Comparison of ENCODE assay signal across 15 cellular contexts in genomic region chr1:3126756-3127718, GRCh38. TPM values are rescaled to one million over a fixed set of nuclear protein-coding genes. Genes with fewer than 3 reads are reported as not detected.
DNase-seq lines count a peak whose midpoint lies in the region; ATAC-seq, FAIRE-seq and TF ChIP-seq lines count a peak whose summit lies in the region.
"Had no signal": no experiment of that assay in that cellular context is flagged by ENCODE, and none has a peak within 500 bp of the region (broad histone marks: within the 10 kb centered on the region; RNA-seq: fewer than 3 reads in every experiment).

No MANE protein-coding gene starts in this region.

- H3K27me3 ChIP-seq in liver (ENCODE audit: control insufficient read depth in 4 of 4, insufficient read depth in 4 of 4, low read length in 3 of 4) (no peaks in the 10 kb centered on the region), HepG2 (ENCODE audit: control insufficient read depth in 1 of 2, insufficient read depth in 2 of 2, low read length in 2 of 2) (peaks cover 8 to 12% of the 10 kb centered on the region in 2 experiments; a peak in 1 of 5 replicates), psoas muscle (ENCODE audit: insufficient read depth in 3 of 3, low read length in 2 of 3) (peaks cover 0 to 4% (median 0%) of the 10 kb centered on the region in 3 donors), suprapubic skin (peaks cover 24% of the 10 kb centered on the region)
- H3K27me3 ChIP-seq: MG63 had no signal

- POLR2A ChIA-PET in HepG2 (lab: Yijun Ruan, JAX), result interaction anchor here (1.0 kb wide), 1 partner anchor 8 kb away, joined by 4 read pairs; no protein-coding TSS in a partner anchor

- TF ChIP-seq CTCF in liver (IDR thresholded peaks at IDR 0.05; ENCODE audit: low read depth, low read length, missing input control) (no peak), HepG2 (CRISPR knock-in tag; IDR thresholded peaks at IDR 0.05) (no peak), psoas muscle (IDR thresholded peaks at IDR 0.05) (no peak), suprapubic skin (IDR thresholded peaks at IDR 0.05) (no peak)

- H3K4me1 ChIP-seq in liver (ENCODE audit: control insufficient read depth in 4 of 4, insufficient read depth in 4 of 4, low read length in 3 of 4), result peaks cover 13 to 31% (median 30%) of the 10 kb centered on the region in 4 donors
- peaks cover 38% of the 10 kb centered on the region for H3K4me1 ChIP-seq in HepG2 (ENCODE audit: insufficient read depth, low read length)
- peaks cover 17% of the 10 kb centered on the region for H3K4me1 ChIP-seq in psoas muscle
- H3K4me1 ChIP-seq in suprapubic skin, result no peaks in the 10 kb centered on the region
- H3K4me1 ChIP-seq: A549 had no signal

- FAIRE-seq in HepG2 (lab: Jason Lieb, UNC), result no peak
- FAIRE-seq: A549, endometrium had no signal

- 84% methylated on average over 29 of the region's 29 CpGs for WGBS in liver
- WGBS in HepG2 (ENCODE audit: low lambda C conversion rate), result 62% methylated on average over 23 of the region's 29 CpGs
- WGBS in psoas muscle, 3 donors, result 37 to 49% (median 37%) methylated on average over 29 of the region's 29 CpGs
- 53% methylated on average over 21 of the region's 29 CpGs for WGBS in suprapubic skin

- no peak for TF ChIP-seq POLR2A in HepG2 (IDR thresholded peaks at IDR 0.05; ENCODE audit: insufficient read depth in 1 of 2, low read depth in 2 of 2, low read length in 2 of 2)
- TF ChIP-seq POLR2A in suprapubic skin (IDR thresholded peaks at IDR 0.05), result no peak

- intact Hi-C loops in HepG2 (cut with micrococcal nuclease; ENCODE audit: unreplicated experiment) (no loop called here), left ventricle myocardium superior (cut with micrococcal nuclease) (no loop called here), psoas muscle (cut with DNase I) (loop anchor here in 1 of 2 donors (5.0 kb wide), 1 partner anchor 140 kb away; no protein-coding TSS in a partner anchor)

- H3K9ac ChIP-seq in liver (ENCODE audit: low read depth in 1 of 2, low read length in 2 of 2) (no peak overlapping the region), HepG2 (ENCODE audit: insufficient read depth, low read depth, low read length) (no peak overlapping the region)

- peak overlapping the region in 1 of 2 donors; percentile 25 for H3K27ac ChIP-seq in liver (ENCODE audit: low read depth in 1 of 2, low read length in 2 of 2)
- H3K27ac ChIP-seq in HepG2 (ENCODE audit: extremely low read length, insufficient read depth, low read length), result no peak overlapping the region
- H3K27ac ChIP-seq in psoas muscle, result peak overlapping the region; percentile 20
- H3K27ac ChIP-seq in suprapubic skin, result no peak overlapping the region
- H3K27ac ChIP-seq: A549 had no signal

- ATAC-seq in HepG2, result no peak
- peak; percentile 66 for ATAC-seq in left ventricle myocardium superior
- ATAC-seq in psoas muscle, result peak in 1 of 4 donors; percentile 8
- ATAC-seq: A549; stimulated activated naive CD8-positive, alpha-beta T cell treated with anti-CD3 and anti-CD28 coated beads, Interleukin-15, amount 100 ng/mL, for 72 hours had no signal

- H3K36me3 ChIP-seq in liver (ENCODE audit: control insufficient read depth in 4 of 4, insufficient read depth in 3 of 4, low read depth in 1 of 4, low read length in 3 of 4), result no peaks in the 10 kb centered on the region
- no peaks in the 10 kb centered on the region for H3K36me3 ChIP-seq in HepG2 (replicated peaks in 1 of 2; ENCODE audit: control insufficient read depth in 1 of 2, insufficient read depth in 2 of 2, low read length in 2 of 2)
- H3K36me3 ChIP-seq in psoas muscle (ENCODE audit: insufficient read depth in 1 of 2, low read depth in 1 of 2), result no peaks in the 10 kb centered on the region
- no peaks in the 10 kb centered on the region for H3K36me3 ChIP-seq in suprapubic skin
- H3K36me3 ChIP-seq: MG63 had no signal

- no peak overlapping the region for H2AFZ ChIP-seq in HepG2 (ENCODE audit: low read length)

- DNase-seq in HepG2 (ENCODE audit: low spot score) (no peak), left ventricle myocardium superior (no peak), psoas muscle (no peak), UCSD-AML1 (lab: John Stamatoyannopoulos, UW; ENCODE audit: unreplicated experiment) (no peak), Ammon's horn (ENCODE audit: low spot score) (no peak), suprapubic skin (ENCODE audit: low spot score in 2 of 2) (no peak), NCI-H1105 (lab: John Stamatoyannopoulos, UW) (no peak)
- DNase-seq: activated T-cell treated with anti-CD3 and anti-CD28 coated beads, Interleukin-2, amount 50 U/mL, for 48 hours; mesendoderm; MG63; stimulated activated naive CD8-positive, alpha-beta T cell treated with anti-CD3 and anti-CD28 coated beads, Interleukin-15, amount 100 ng/mL, for 72 hours had no signal

- CTCF ChIA-PET in HepG2 (lab: Yijun Ruan, JAX; ENCODE audit: low intra/inter-chr PET ratio, low total read pairs), result no interaction called here

- BruUV-seq in HepG2 (replicated peaks; lab: Mats Ljungman, UMichigan), result no TSS peak

- in situ Hi-C loops in HepG2 (cut with HindIII; ENCODE audit: extremely low pct_ligation_motif_present, low pct_unique_long_range_greater_than_20kb), result no loop called here

- TF ChIP-seq RAD21 in liver (IDR thresholded peaks at IDR 0.05) (no peak), HepG2 (CRISPR knock-in tag; IDR thresholded peaks at IDR 0.05) (no peak)

- H3K4me3 ChIP-seq in liver (ENCODE audit: low read depth in 1 of 3, low read length in 3 of 3) (no peak overlapping the region), HepG2 (replicated peaks in 1 of 3; ENCODE audit: insufficient read depth in 1 of 3, low read depth in 2 of 3, low read length in 3 of 3) (no peak overlapping the region), psoas muscle (no peak overlapping the region), suprapubic skin (no peak overlapping the region)
- H3K4me3 ChIP-seq: A549, MG63 had no signal

- no peaks in the 10 kb centered on the region for H4K20me1 ChIP-seq in HepG2 (ENCODE audit: insufficient read depth, low read length)

- no peak for TF ChIP-seq EP300 in HepG2 (IDR thresholded peaks at IDR 0.05; ENCODE audit: low read depth in 2 of 2, low read length in 2 of 2)
- no peak for TF ChIP-seq EP300 in HepG2 (CRISPR knock-in tag; IDR thresholded peaks at IDR 0.05; ENCODE audit: borderline replicate concordance)
- TF ChIP-seq EP300 in suprapubic skin (IDR thresholded peaks at IDR 0.05), result no peak

- H3K9me3 ChIP-seq in liver (ENCODE audit: control insufficient read depth in 4 of 4, low read length in 3 of 4), result no peaks in the 10 kb centered on the region
- H3K9me3 ChIP-seq in HepG2 (ENCODE audit: low read length), result no peaks in the 10 kb centered on the region
- H3K9me3 ChIP-seq in psoas muscle, result no peaks in the 10 kb centered on the region
- no peaks in the 10 kb centered on the region for H3K9me3 ChIP-seq in suprapubic skin
- H3K9me3 ChIP-seq: A549, MG63 had no signal

- no peaks in the 10 kb centered on the region for H3K79me2 ChIP-seq in HepG2 (ENCODE audit: insufficient read depth, low read length)

- no peak overlapping the region for H3K4me2 ChIP-seq in HepG2 (ENCODE audit: low read depth, low read length)
- H3K4me2 ChIP-seq: A549 had no signal

TF ChIP-seq in liver, 16 proteins besides CTCF, POLR2A, EP300 and RAD21:
- TF ChIP-seq FOXA1 (IDR thresholded peaks at IDR 0.05) (no peak), NR2F2 (IDR thresholded peaks at IDR 0.05) (peak; percentile 50)

TF ChIP-seq in HepG2, 621 proteins besides CTCF, POLR2A, EP300 and RAD21:
- TF ChIP-seq SPEN (CRISPR knock-in tag; IDR thresholded peaks at IDR 0.05; ENCODE audit: low read depth) (no peak), ZNF777 (CRISPR knock-in tag; IDR thresholded peaks at IDR 0.05) (no peak), HIVEP1 (CRISPR knock-in tag; IDR thresholded peaks at IDR 0.05) (no peak), FOXO1 (CRISPR knock-in tag; IDR thresholded peaks at IDR 0.05) (no peak), RFXANK (CRISPR knock-in tag; IDR thresholded peaks at IDR 0.05) (no peak)
- TF ChIP-seq, protein P1, sequence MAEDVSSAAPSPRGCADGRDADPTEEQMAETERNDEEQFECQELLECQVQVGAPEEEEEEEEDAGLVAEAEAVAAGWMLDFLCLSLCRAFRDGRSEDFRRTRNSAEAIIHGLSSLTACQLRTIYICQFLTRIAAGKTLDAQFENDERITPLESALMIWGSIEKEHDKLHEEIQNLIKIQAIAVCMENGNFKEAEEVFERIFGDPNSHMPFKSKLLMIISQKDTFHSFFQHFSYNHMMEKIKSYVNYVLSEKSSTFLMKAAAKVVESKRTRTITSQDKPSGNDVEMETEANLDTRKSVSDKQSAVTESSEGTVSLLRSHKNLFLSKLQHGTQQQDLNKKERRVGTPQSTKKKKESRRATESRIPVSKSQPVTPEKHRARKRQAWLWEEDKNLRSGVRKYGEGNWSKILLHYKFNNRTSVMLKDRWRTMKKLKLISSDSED (CRISPR knock-in tag; IDR thresholded peaks at IDR 0.05), result no peak

RNA-seq across cellular contexts. Expression of gene PRDM16, which starts 58.0 kb away (rescaled TPM):
- total RNA-seq in liver (under 1 TPM; 0.05 to 0.67 TPM), HepG2 (2016; rRNA removed; fragmentation: Illumina TruSeq; extraction: Trizol) (0.13 and 0.15 TPM in 2 replicates), left ventricle myocardium superior (17.7 TPM), psoas muscle (1 to 10 TPM in 1 of 4 donors, under 1 TPM in 3; 0.20 to 1.2 (median 0.50) TPM), suprapubic skin (1 to 10 TPM in 1 of 4 donors, under 1 TPM in 3; 0.19 to 1.6 (median 0.36) TPM)
- polyA plus RNA-seq in liver (under 1 TPM; 0.14 to 0.25 TPM), HepG2 (2011; rRNA removed) (0.81 and 1.5 TPM in 2 replicates), psoas muscle (under 1 TPM; 0.04 to 0.31 (median 0.20) TPM)
- under 0.01 and 0.35 TPM in 2 replicates for total RNA-seq in HepG2 (2016; cell fraction: cytosol; rRNA removed; fragmentation: Illumina TruSeq; extraction: Trizol; ENCODE audit: low read depth)
- total RNA-seq in HepG2 (2016; cell fraction: insoluble cytoplasmic fraction; rRNA removed; fragmentation: Illumina TruSeq; extraction: Trizol), result 0.21 and 0.24 TPM in 2 replicates
- total RNA-seq in HepG2 (2016; cell fraction: membrane; rRNA removed; fragmentation: Illumina TruSeq; extraction: Trizol), result 0.19 and 0.24 TPM in 2 replicates
- 0.12 and 1.1 TPM in 2 replicates for total RNA-seq in HepG2 (2016; cell fraction: nucleus; rRNA removed; fragmentation: Illumina TruSeq; extraction: Trizol)
- 0.96 and 1.0 TPM in 2 replicates for polyA plus RNA-seq in HepG2 (2011; cell fraction: cytosol; rRNA removed)
- polyA plus RNA-seq in HepG2 (2011; cell fraction: nucleus; rRNA removed), result 5.9 and 6.8 TPM in 2 replicates
- 1.7 and 1.8 TPM in 2 replicates for polyA plus RNA-seq in HepG2 (2012)
- polyA plus RNA-seq in HepG2 (2016; cell fraction: cytosol; fragmentation: Illumina TruSeq; extraction: Trizol; ENCODE audit: low read depth), result not detected in 2 replicates
- polyA plus RNA-seq in HepG2 (2016; cell fraction: insoluble cytoplasmic fraction; fragmentation: Illumina TruSeq; extraction: Trizol; ENCODE audit: low read depth), result 0.15 and 0.46 TPM in 2 replicates
- polyA plus RNA-seq in HepG2 (2016; cell fraction: membrane; fragmentation: Illumina TruSeq; extraction: Trizol; ENCODE audit: low read depth), result 0.13 TPM in 1 of 2 replicates, not detected in the other
- polyA plus RNA-seq in HepG2 (2016; cell fraction: nucleus; fragmentation: Illumina TruSeq; extraction: Trizol; ENCODE audit: insufficient read depth, low read depth), result 0.34 and 0.47 TPM in 2 replicates
- 0.40 TPM in 1 of 2 replicates, not detected in the other for polyA minus RNA-seq in HepG2 (2011; rRNA and poly(A)+ RNA removed; ENCODE audit: low replicate concordance)
- polyA minus RNA-seq in HepG2 (2011; cell fraction: cytosol; rRNA and poly(A)+ RNA removed), result 0.79 and 1.1 TPM in 2 replicates
- polyA minus RNA-seq in HepG2 (2011; cell fraction: nucleus; rRNA and poly(A)+ RNA removed), result 2.1 and 2.4 TPM in 2 replicates
- total RNA-seq: OCI-LY7 had no signal
